ENCODE assay signal across 8 cellular contexts in genomic region chr9:133147412-133148271, GRCh38.
DNase-seq lines count a peak whose midpoint lies in the region; ATAC-seq and TF ChIP-seq lines count a peak whose summit lies in the region.

No MANE protein-coding gene starts in this region.

- H3K27ac ChIP-seq in stomach smooth muscle (ENCODE audit: low read length): peak overlapping the region; percentile 71

- TF ChIP-seq CTCF in foreskin fibroblast (IDR thresholded peaks at IDR 0.05; ENCODE audit: low read depth, low read length): peak; percentile 99

- H3K36me3 ChIP-seq in neuron (ENCODE audit: insufficient read depth, low read length) (no peaks in the 10 kb centered on the region), stomach smooth muscle (ENCODE audit: control insufficient read depth in 2 of 2, insufficient read depth in 2 of 2, low read length in 2 of 2) (peaks cover 0 to 3% of the 10 kb centered on the region in 2 donors)

- H3K27me3 ChIP-seq in neuron (ENCODE audit: insufficient read depth, low read length) (no peaks in the 10 kb centered on the region), stomach smooth muscle (ENCODE audit: control insufficient read depth in 1 of 2, insufficient read depth in 2 of 2, low read length in 2 of 2) (no peaks in the 10 kb centered on the region)

- H3K4me1 ChIP-seq in neuron (ENCODE audit: insufficient read depth, low read length): peaks cover 41% of the 10 kb centered on the region
- peaks cover 48% of the 10 kb centered on the region for H3K4me1 ChIP-seq in stomach smooth muscle (ENCODE audit: control insufficient read depth, insufficient read depth, low read length)

- no peak for ATAC-seq in GM19351 (IDR thresholded peaks at IDR 0.05; ENCODE audit: unreplicated experiment)

- peak overlapping the region; percentile 66 to 78 for H3K9ac ChIP-seq in stomach smooth muscle (ENCODE audit: low read length in 2 of 2)

- H3K9me3 ChIP-seq in neuron (ENCODE audit: low read length): no peaks in the 10 kb centered on the region
- H3K9me3 ChIP-seq in stomach smooth muscle (ENCODE audit: control insufficient read depth in 2 of 2, low read length in 2 of 2): no peaks in the 10 kb centered on the region

- DNase-seq in EL (peak; percentile 54), KG1 (lab: John Stamatoyannopoulos, UW) (peak; percentile 29), RPMI8226 (peak; percentile 88), activated gamma-delta T cell (lab: John Stamatoyannopoulos, UW) (peak; percentile 60), foreskin fibroblast (peak in 1 of 2 donors; percentile 77)

- H3K4me3 ChIP-seq in foreskin fibroblast (ENCODE audit: low read depth in 1 of 2, low read length in 2 of 2) (peak overlapping the region; percentile 60 to 82), neuron (ENCODE audit: low read length) (peak overlapping the region; percentile 66), stomach smooth muscle (ENCODE audit: low read length in 2 of 2) (peak overlapping the region; percentile 66 to 90)

- no peak overlapping the region for H2AFZ ChIP-seq in neuron (ENCODE audit: low read depth, low read length)
